Comparison of ENCODE assay signal across 1 cellular context in the genomic region with DNA sequence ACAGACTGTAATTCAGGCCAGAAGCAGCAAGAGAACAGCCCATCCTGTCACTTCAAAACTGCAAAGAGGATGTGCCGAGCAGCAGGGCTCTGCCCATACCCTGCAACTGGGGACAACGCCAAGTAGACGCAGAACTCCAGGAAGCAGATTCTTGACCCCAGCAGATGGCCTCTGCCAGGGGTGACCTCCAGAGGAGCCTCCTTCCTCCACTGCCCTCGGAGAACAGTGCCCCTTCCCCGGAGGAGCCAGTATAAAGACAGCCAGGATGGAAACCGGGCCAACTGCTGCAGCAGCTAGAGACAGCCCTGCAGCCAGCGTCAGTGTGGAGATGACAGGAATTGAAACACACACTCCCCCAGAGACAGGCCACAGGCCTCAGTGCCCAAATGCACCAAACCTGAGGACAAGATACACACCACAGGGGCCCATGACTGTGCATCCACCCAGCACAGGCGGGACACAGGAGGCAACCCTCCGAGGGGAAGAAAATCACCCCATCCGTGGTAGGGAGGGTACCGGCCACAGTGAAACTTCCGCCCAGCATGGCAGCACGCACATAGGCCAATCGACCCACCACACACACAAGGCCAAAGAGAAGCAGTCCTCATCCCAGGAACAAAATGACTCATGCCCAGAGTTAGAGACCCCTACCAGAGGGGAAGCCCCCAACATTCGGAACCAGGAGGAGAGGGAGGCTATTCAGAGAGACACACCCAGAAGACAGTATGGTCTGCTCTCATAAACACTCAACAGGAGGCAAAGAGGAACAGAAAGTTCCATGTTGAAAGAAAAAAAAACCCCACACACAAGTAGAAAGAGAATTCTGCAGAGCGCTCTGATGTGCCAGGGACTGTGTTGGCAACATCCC.
TF ChIP-seq lines count a peak whose summit lies in the region.

No MANE protein-coding gene starts in this region.

TF ChIP-seq in HCT116, 20 proteins besides CTCF, POLR2A, EP300 and RAD21 (continued from another document):
- TF ChIP-seq, protein P1, sequence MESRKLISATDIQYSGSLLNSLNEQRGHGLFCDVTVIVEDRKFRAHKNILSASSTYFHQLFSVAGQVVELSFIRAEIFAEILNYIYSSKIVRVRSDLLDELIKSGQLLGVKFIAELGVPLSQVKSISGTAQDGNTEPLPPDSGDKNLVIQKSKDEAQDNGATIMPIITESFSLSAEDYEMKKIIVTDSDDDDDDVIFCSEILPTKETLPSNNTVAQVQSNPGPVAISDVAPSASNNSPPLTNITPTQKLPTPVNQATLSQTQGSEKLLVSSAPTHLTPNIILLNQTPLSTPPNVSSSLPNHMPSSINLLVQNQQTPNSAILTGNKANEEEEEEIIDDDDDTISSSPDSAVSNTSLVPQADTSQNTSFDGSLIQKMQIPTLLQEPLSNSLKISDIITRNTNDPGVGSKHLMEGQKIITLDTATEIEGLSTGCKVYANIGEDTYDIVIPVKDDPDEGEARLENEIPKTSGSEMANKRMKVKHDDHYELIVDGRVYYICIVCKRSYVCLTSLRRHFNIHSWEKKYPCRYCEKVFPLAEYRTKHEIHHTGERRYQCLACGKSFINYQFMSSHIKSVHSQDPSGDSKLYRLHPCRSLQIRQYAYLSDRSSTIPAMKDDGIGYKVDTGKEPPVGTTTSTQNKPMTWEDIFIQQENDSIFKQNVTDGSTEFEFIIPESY (IDR thresholded peaks at IDR 0.05; ENCODE audit: extremely low read depth, insufficient replicate concordance, low read length) = no peak
- no peak for TF ChIP-seq CBX3 (IDR thresholded peaks at IDR 0.05; ENCODE audit: low read depth)
- no peak for TF ChIP-seq EZH2 (IDR thresholded peaks at IDR 0.05)
- TF ChIP-seq ELF1 (IDR thresholded peaks at IDR 0.05; ENCODE audit: borderline replicate concordance, low read depth) = no peak
- no peak for TF ChIP-seq ZFX (IDR thresholded peaks at IDR 0.05)
- TF ChIP-seq, protein P2, sequence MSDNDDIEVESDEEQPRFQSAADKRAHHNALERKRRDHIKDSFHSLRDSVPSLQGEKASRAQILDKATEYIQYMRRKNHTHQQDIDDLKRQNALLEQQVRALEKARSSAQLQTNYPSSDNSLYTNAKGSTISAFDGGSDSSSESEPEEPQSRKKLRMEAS (IDR thresholded peaks at IDR 0.05) = no peak
- no peak for TF ChIP-seq FOSL1 (IDR thresholded peaks at IDR 0.05; ENCODE audit: low read depth)
- no peak for TF ChIP-seq ZNF274 (IDR thresholded peaks at IDR 0.05; ENCODE audit: low read depth, low read length)
- TF ChIP-seq SIN3A (IDR thresholded peaks at IDR 0.05; ENCODE audit: low read depth) = no peak
- TF ChIP-seq, protein P3, sequence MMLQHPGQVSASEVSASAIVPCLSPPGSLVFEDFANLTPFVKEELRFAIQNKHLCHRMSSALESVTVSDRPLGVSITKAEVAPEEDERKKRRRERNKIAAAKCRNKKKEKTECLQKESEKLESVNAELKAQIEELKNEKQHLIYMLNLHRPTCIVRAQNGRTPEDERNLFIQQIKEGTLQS (IDR thresholded peaks at IDR 0.05) = no peak
